18 cellular contexts compared by ENCODE assay signal in the genomic region with DNA sequence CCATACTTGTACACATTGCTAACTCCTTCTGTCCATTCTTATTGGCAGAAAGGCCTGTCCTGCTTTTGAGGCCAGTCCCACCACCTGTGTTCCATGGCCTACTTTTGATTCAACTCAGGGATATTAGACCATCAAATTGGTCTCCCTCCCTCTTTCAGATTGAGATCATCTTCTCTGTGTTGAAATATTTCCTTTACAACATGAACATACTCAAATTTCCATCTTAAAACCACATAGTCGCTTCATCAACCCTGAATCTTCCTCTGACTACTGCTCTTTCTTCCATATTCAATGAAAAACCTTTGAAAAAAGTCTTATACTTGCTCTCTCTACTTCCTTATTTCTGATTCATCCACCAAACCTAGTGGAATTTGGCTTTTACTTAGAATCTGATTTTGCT. TPM values are rescaled to one million over a fixed set of nuclear protein-coding genes. Genes with fewer than 3 reads are reported as not detected.
DNase-seq lines count a peak whose midpoint lies in the region; ATAC-seq, FAIRE-seq and TF ChIP-seq lines count a peak whose summit lies in the region.
"Had no signal": no experiment of that assay in that cellular context is flagged by ENCODE, and none has a peak within 500 bp of the region (broad histone marks: within the 10 kb centered on the region; RNA-seq: fewer than 3 reads in every experiment).

No MANE protein-coding gene starts in this region.

- no peak overlapping the region for H3K27ac ChIP-seq in astrocyte (ENCODE audit: low read depth, low read length)
- H3K27ac ChIP-seq: cardiac muscle cell, left ventricle myocardium inferior, suprapubic skin had no signal

- H3K4me2 ChIP-seq in astrocyte (ENCODE audit: low read length), result no peak overlapping the region

- H4K20me1 ChIP-seq in astrocyte (ENCODE audit: insufficient read depth, low read length), result no peaks in the 10 kb centered on the region

- FAIRE-seq in astrocyte (lab: Jason Lieb, UNC), result no peak

- no peaks in the 10 kb centered on the region for H3K27me3 ChIP-seq in astrocyte (ENCODE audit: insufficient read depth, low read length)
- H3K27me3 ChIP-seq: cardiac muscle cell, suprapubic skin had no signal

- no peaks in the 10 kb centered on the region for H3K36me3 ChIP-seq in astrocyte (ENCODE audit: insufficient read depth, low read length)
- H3K36me3 ChIP-seq: cardiac muscle cell, left ventricle myocardium inferior, suprapubic skin had no signal

- H2AFZ ChIP-seq in astrocyte (ENCODE audit: low read depth, low read length), result no peak overlapping the region

- no peaks in the 10 kb centered on the region for H3K4me1 ChIP-seq in astrocyte (ENCODE audit: insufficient read depth, low read length)
- H3K4me1 ChIP-seq: suprapubic skin had no signal

- H3K79me2 ChIP-seq in astrocyte (ENCODE audit: insufficient read depth, low read length), result no peaks in the 10 kb centered on the region

- no peaks in the 10 kb centered on the region for H3K9me3 Mint-ChIP-seq in astrocyte (ENCODE audit: unreplicated experiment)
- peaks cover 3% of the 10 kb centered on the region for H3K9me3 Mint-ChIP-seq in stimulated activated memory B cell treated with anti-CD40 and anti-IgM and Interleukin-4, amounts not matched to agents 10 μg/mL and 1 μg/mL and 100 μg/mL, for 72 hours
- H3K9me3 Mint-ChIP-seq: CD4-positive, CD25-positive, alpha-beta regulatory T cell; effector memory CD8-positive, alpha-beta T cell had no signal

- TF ChIP-seq CTCF in astrocyte (IDR thresholded peaks at IDR 0.05; ENCODE audit: insufficient read depth, low read depth, low read length), result no peak

- H3K4me3 Mint-ChIP-seq in astrocyte (ENCODE audit: unreplicated experiment), result no peak overlapping the region
- no peak overlapping the region for H3K4me3 Mint-ChIP-seq in stimulated activated memory B cell treated with anti-CD40 and anti-IgM and Interleukin-4, amounts not matched to agents 10 μg/mL and 1 μg/mL and 100 μg/mL, for 72 hours
- H3K4me3 Mint-ChIP-seq: CD4-positive, CD25-positive, alpha-beta regulatory T cell; effector memory CD8-positive, alpha-beta T cell had no signal

- ATAC-seq in activated CD4-positive, CD25-positive, alpha-beta regulatory T cell treated with anti-CD3 and anti-CD28 coated beads, Interleukin-2, amount 50 U/mL, for 24 hours, result peak; percentile 17 to 43
- ATAC-seq in stimulated activated memory B cell treated with anti-CD40 and anti-IgM and Interleukin-4, amounts not matched to agents 10 μg/mL and 1 μg/mL and 100 μg/mL, for 72 hours, result no peak
- ATAC-seq: effector memory CD8-positive, alpha-beta T cell had no signal

- H3K9me3 ChIP-seq in astrocyte (ENCODE audit: insufficient read depth, low read depth, low read length), result no peaks in the 10 kb centered on the region
- H3K9me3 ChIP-seq: left ventricle myocardium inferior, suprapubic skin had no signal

- H3K4me1 Mint-ChIP-seq in astrocyte (ENCODE audit: low read depth, unreplicated experiment), result peaks cover 7% of the 10 kb centered on the region
- peaks cover 12% of the 10 kb centered on the region for H3K4me1 Mint-ChIP-seq in stimulated activated memory B cell treated with anti-CD40 and anti-IgM and Interleukin-4, amounts not matched to agents 10 μg/mL and 1 μg/mL and 100 μg/mL, for 72 hours

- DNase-seq in activated CD4-positive, CD25-positive, alpha-beta regulatory T cell treated with anti-CD3 and anti-CD28 coated beads, Interleukin-2, amount 50 U/mL, for 72 hours, result no peak
- DNase-seq in NOMO-1 (lab: John Stamatoyannopoulos, UW; ENCODE audit: unreplicated experiment in 2 of 2) (peak; percentile 13 to 41), astrocyte (ENCODE audit: low read depth) (peak; percentile 36), HuH-7.5 (ENCODE audit: low spot score) (no peak), 8988T (no peak), activated gamma-delta T cell treated with Interleukin-2 at 50 U/mL for 16 hours (no peak)
- DNase-seq: CD4-positive, CD25-positive, alpha-beta regulatory T cell; DMS53; effector memory CD8-positive, alpha-beta T cell; KG1; left ventricle myocardium inferior; NCI-H1436 treated with DMSO at 0.1 percent for 48 hours; NCI-H446 had no signal

- H3K27me3 Mint-ChIP-seq in astrocyte (ENCODE audit: low read depth, unreplicated experiment), result no peaks in the 10 kb centered on the region
- no peaks in the 10 kb centered on the region for H3K27me3 Mint-ChIP-seq in stimulated activated memory B cell treated with anti-CD40 and anti-IgM and Interleukin-4, amounts not matched to agents 10 μg/mL and 1 μg/mL and 100 μg/mL, for 72 hours
- H3K27me3 Mint-ChIP-seq: CD4-positive, CD25-positive, alpha-beta regulatory T cell; effector memory CD8-positive, alpha-beta T cell had no signal

- no peak overlapping the region for H3K9ac ChIP-seq in astrocyte (ENCODE audit: low read length)

- H3K4me3 ChIP-seq in astrocyte (ENCODE audit: insufficient read depth, low read depth, low read length), result no peak overlapping the region
- H3K4me3 ChIP-seq: cardiac muscle cell, left ventricle myocardium inferior, SK-N-MC, suprapubic skin had no signal

- no peak overlapping the region for H3K27ac Mint-ChIP-seq in astrocyte (ENCODE audit: unreplicated experiment)
- peak overlapping the region; percentile 22 for H3K27ac Mint-ChIP-seq in stimulated activated memory B cell treated with anti-CD40 and anti-IgM and Interleukin-4, amounts not matched to agents 10 μg/mL and 1 μg/mL and 100 μg/mL, for 72 hours
- H3K27ac Mint-ChIP-seq: effector memory CD8-positive, alpha-beta T cell had no signal

- H3K36me3 Mint-ChIP-seq in astrocyte (ENCODE audit: low read depth, unreplicated experiment), result no peaks in the 10 kb centered on the region
- peaks cover 25% of the 10 kb centered on the region for H3K36me3 Mint-ChIP-seq in stimulated activated memory B cell treated with anti-CD40 and anti-IgM and Interleukin-4, amounts not matched to agents 10 μg/mL and 1 μg/mL and 100 μg/mL, for 72 hours

RNA-seq across cellular contexts. Expression of a gene that starts 34.9 kb away (rescaled TPM):
- total RNA-seq in astrocyte, result 14.1 and 14.8 TPM in 2 replicates

RNA-seq across cellular contexts. Expression of a gene that starts 35.1 kb away (rescaled TPM):
- total RNA-seq in astrocyte, result 13.8 and 14.9 TPM in 2 replicates

Comparison
In these comparisons a context has a peak if more than half of its experiments do, and no peak if none do; other contexts are left out.
1. DNase-seq: peak in NOMO-1 (2 of 2) and astrocyte (single experiment); none in activated CD4-positive, CD25-positive, alpha-beta regulatory T cell treated with anti-CD3 and anti-CD28 coated beads, Interleukin-2, amount 50 U/mL, for 72 hours (single experiment), HuH-7.5 (single experiment), 8988T (single experiment) and activated gamma-delta T cell treated with Interleukin-2 at 50 U/mL for 16 hours (single experiment).